13 cellular contexts compared by ENCODE assay signal in the genomic region with DNA sequence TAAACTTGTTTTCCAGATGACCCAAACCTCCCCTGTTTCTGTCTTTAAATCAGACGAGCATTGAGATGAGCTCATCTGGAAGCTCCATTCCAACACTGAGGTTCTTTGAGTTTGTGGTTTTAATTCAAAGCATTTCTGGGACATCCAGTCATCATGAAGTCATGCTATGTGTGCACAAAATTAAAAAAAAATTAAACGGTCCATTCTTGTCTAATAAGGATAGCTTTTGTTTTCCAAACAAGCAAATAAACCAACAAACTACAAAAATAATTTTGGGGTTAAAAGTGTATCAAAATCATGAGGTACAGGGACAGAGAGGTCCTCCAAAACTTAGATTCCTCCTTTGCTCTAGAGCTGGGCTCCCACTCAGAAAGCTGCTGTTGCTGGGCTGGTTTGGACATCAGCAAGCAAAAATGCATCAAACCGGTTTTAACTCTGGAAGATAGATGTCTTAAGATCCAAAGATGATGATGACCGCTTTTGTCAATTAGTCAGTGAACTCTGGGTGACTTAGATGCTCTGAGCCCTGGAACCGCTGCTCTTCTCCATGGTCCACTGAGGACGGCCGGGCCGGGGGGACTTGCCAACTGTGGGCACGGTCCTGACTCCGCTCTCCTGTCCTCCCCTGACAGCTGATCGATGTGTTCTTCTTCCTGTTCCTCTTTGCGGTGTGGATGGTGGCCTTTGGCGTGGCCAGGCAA.
DNase-seq lines count a peak whose midpoint lies in the region; ATAC-seq and TF ChIP-seq lines count a peak whose summit lies in the region.
"Had no signal": no experiment of that assay in that cellular context is flagged by ENCODE, and none has a peak within 500 bp of the region (broad histone marks: within the 10 kb centered on the region; RNA-seq: fewer than 3 reads in every experiment).

No MANE protein-coding gene starts in this region.

- no peak overlapping the region for H3K27ac ChIP-seq in naive thymus-derived CD4-positive, alpha-beta T cell (ENCODE audit: low read depth, low read length)
- H3K27ac ChIP-seq: cardiac muscle cell, left ventricle myocardium inferior had no signal

- DNase-seq in AG20443 (ENCODE audit: low spot score) (peak; percentile 80), MG63 (peak; percentile 62), cardiac fibroblast (ENCODE audit: low read depth in 2 of 2) (peak; percentile 60 to 91), myocyte (ENCODE audit: low read depth) (peak; percentile 69), occipital lobe (lab: John Stamatoyannopoulos, UW) (no peak), NCI-H774 (lab: John Stamatoyannopoulos, UW) (no peak)
- DNase-seq in naive thymus-derived CD4-positive, alpha-beta T cell = no peak
- DNase-seq: left ventricle myocardium inferior; NCI-H2029; stimulated activated CD4-positive, alpha-beta T cell treated with anti-CD3 and anti-CD28 coated beads, Interleukin-4, amount 100 ng/mL, for 24 hours had no signal

- H3K36me3 ChIP-seq in MG63 = no peaks in the 10 kb centered on the region
- H3K36me3 ChIP-seq in naive thymus-derived CD4-positive, alpha-beta T cell (ENCODE audit: control insufficient read depth in 2 of 3, insufficient read depth in 3 of 3, low read length in 3 of 3) = no peaks in the 10 kb centered on the region
- H3K36me3 ChIP-seq: cardiac muscle cell, left ventricle myocardium inferior had no signal

- TF ChIP-seq CTCF in cardiac fibroblast (IDR thresholded peaks at IDR 0.05; ENCODE audit: low read depth, low read length) = no peak

- no peak for ATAC-seq in naive thymus-derived CD4-positive, alpha-beta T cell
- ATAC-seq in GM19023 (IDR thresholded peaks at IDR 0.05; ENCODE audit: unreplicated experiment) = no peak
- ATAC-seq: GM12878 had no signal

- intact Hi-C loops in naive thymus-derived CD4-positive, alpha-beta T cell (cut with micrococcal nuclease) = no loop called here

- peak overlapping the region in 1 of 9 donors; percentile 23 for H3K27ac Mint-ChIP-seq in naive thymus-derived CD4-positive, alpha-beta T cell

- H3K4me3 Mint-ChIP-seq in naive thymus-derived CD4-positive, alpha-beta T cell = no peak overlapping the region

- CTCF ChIA-PET in naive thymus-derived CD4-positive, alpha-beta T cell (lab: Charles Lee) = interaction anchor here (0.5 to 0.6 kb wide), 2 partner anchors 257 to 321 kb away, joined by 3 read pairs; no protein-coding TSS in a partner anchor

- H3K4me1 ChIP-seq in naive thymus-derived CD4-positive, alpha-beta T cell (ENCODE audit: control insufficient read depth in 2 of 2, insufficient read depth in 2 of 2, low read length in 2 of 2) = peaks cover 0 to 12% of the 10 kb centered on the region in 2 donors
- H3K4me1 ChIP-seq: left ventricle myocardium inferior had no signal

- peaks cover 0 to 7% (median 3%) of the 10 kb centered on the region in 5 donors for H3K36me3 Mint-ChIP-seq in naive thymus-derived CD4-positive, alpha-beta T cell

- H3K4me1 Mint-ChIP-seq in naive thymus-derived CD4-positive, alpha-beta T cell = peaks cover 3 to 28% (median 12%) of the 10 kb centered on the region in 7 donors

- H3K9me3 ChIP-seq in MG63 = no peaks in the 10 kb centered on the region
- no peaks in the 10 kb centered on the region for H3K9me3 ChIP-seq in naive thymus-derived CD4-positive, alpha-beta T cell (ENCODE audit: control insufficient read depth in 2 of 3, low read length in 3 of 3)
- H3K9me3 ChIP-seq: left ventricle myocardium inferior had no signal

- H3K27me3 Mint-ChIP-seq in naive thymus-derived CD4-positive, alpha-beta T cell = peaks cover 0 to 32% (median 0%) of the 10 kb centered on the region in 5 donors

- H3K27me3 ChIP-seq in MG63 = no peaks in the 10 kb centered on the region
- H3K27me3 ChIP-seq in naive thymus-derived CD4-positive, alpha-beta T cell (ENCODE audit: control insufficient read depth in 2 of 2, insufficient read depth in 2 of 2, low read length in 2 of 2) = no peaks in the 10 kb centered on the region
- H3K27me3 ChIP-seq: cardiac muscle cell had no signal

- H3K4me3 ChIP-seq in MG63 = no peak overlapping the region
- H3K4me3 ChIP-seq in cardiac fibroblast (replicated peaks in 1 of 2; ENCODE audit: low read depth in 2 of 2, low read length in 2 of 2) = no peak overlapping the region
- no peak overlapping the region for H3K4me3 ChIP-seq in naive thymus-derived CD4-positive, alpha-beta T cell (ENCODE audit: low read length)
- H3K4me3 ChIP-seq: cardiac muscle cell, GM12878, left ventricle myocardium inferior had no signal

- POLR2A ChIA-PET in naive thymus-derived CD4-positive, alpha-beta T cell (lab: Charles Lee) = no interaction called here

- H3K9me3 Mint-ChIP-seq in naive thymus-derived CD4-positive, alpha-beta T cell = peaks cover 0 to 19% (median 0%) of the 10 kb centered on the region in 11 donors

Comparison
In these comparisons a context has a peak if more than half of its experiments do, and no peak if none do; other contexts are left out.
1. DNase-seq: peak in AG20443 (single experiment), MG63 (single experiment), cardiac fibroblast (2 of 2) and myocyte (single experiment); none in naive thymus-derived CD4-positive, alpha-beta T cell (0 of 9), occipital lobe (single experiment) and NCI-H774 (single experiment).